In genomic region chr6:131063028-131063763, GRCh38 we compare ENCODE assay signal across 8 cellular contexts. TPM values are rescaled to one million over a fixed set of nuclear protein-coding genes. Genes with fewer than 3 reads are reported as not detected.
DNase-seq lines count a peak whose midpoint lies in the region; ATAC-seq and TF ChIP-seq lines count a peak whose summit lies in the region.

Gene EPB41L2, minus strand, starts transcription at chr6:131063245. Its CDS starts 106,760 bp downstream, at chr6:130956485.

- DNase-seq in AG09319 (ENCODE audit: extremely low read depth, low read depth) (peak; percentile 70), NOMO-1 treated with DMSO at 0.1 percent for 48 hours (lab: John Stamatoyannopoulos, UW; ENCODE audit: unreplicated experiment) (peak; percentile 45), mesothelial cell of epicardium (ENCODE audit: low spot score in 2 of 2, unreplicated experiment in 2 of 2) (peak; percentile 83 to 91)
- DNase-seq in activated CD8-positive, alpha-beta memory T cell treated with anti-CD3 and anti-CD28 coated beads, Interleukin-2, amount 50 U/mL, for 24 hours (ENCODE audit: extremely low read depth), result peak; percentile 25
- peak; percentile 76 to 77 for DNase-seq in stimulated activated CD8-positive, alpha-beta memory T cell treated with anti-CD3 and anti-CD28 coated beads, Interleukin-15, amount 100 ng/mL, for 48 hours (ENCODE audit: low read depth in 2 of 2)

- in situ Hi-C loops in endometrial microvascular endothelial cells (cut with HindIII; ENCODE audit: inconsistent ontology term, low pct_unique_long_range_greater_than_20kb, low sequenced_read_pairs), result no loop called here

- ATAC-seq in GM18907 (IDR thresholded peaks at IDR 0.05; ENCODE audit: unreplicated experiment) (peak; percentile 84), HG03139 (IDR thresholded peaks at IDR 0.05; ENCODE audit: unreplicated experiment) (peak; percentile 64)

- peak within 1 kb of the TSS; percentile 82 for H3K27ac Mint-ChIP-seq in mesothelial cell of epicardium

- peaks cover 14% of the 10 kb centered on the region for H3K27me3 Mint-ChIP-seq in mesothelial cell of epicardium (ENCODE audit: low read depth)

- TF ChIP-seq CTCF in AG09319 (IDR thresholded peaks at IDR 0.05; ENCODE audit: low read depth, low read length) (no peak), mesothelial cell of epicardium (IDR thresholded peaks at IDR 0.05; ENCODE audit: unreplicated experiment) (peak; percentile 27)

- H3K9me3 Mint-ChIP-seq in mesothelial cell of epicardium, result no peaks in the 10 kb centered on the region

- H3K36me3 Mint-ChIP-seq in mesothelial cell of epicardium, result no peaks in the 10 kb centered on the region

- H3K4me3 Mint-ChIP-seq in mesothelial cell of epicardium, result peak within 1 kb of the TSS; percentile 82

- H3K4me1 Mint-ChIP-seq in mesothelial cell of epicardium, result peaks cover 25% of the 10 kb centered on the region

RNA-seq across cellular contexts. Expression of gene EPB41L2, which starts in this region (rescaled TPM):
- total RNA-seq in endometrial microvascular endothelial cells (ENCODE audit: inconsistent ontology term) (50.5 TPM), mesothelial cell of epicardium (62.8 to 67.6 TPM (median 66.3 TPM) in 3 replicates)

Comparison
In these comparisons a context has a peak if more than half of its experiments do, and no peak if none do; other contexts are left out.
1. Peak in every context shown above with its lines: DNase-seq and ATAC-seq.
2. DNase-seq: peak in every context shown above with its lines; median percentile 87 in mesothelial cell of epicardium; 76 in stimulated activated CD8-positive, alpha-beta memory T cell treated with anti-CD3 and anti-CD28 coated beads, Interleukin-15, amount 100 ng/mL, for 48 hours; 70 in AG09319; 45 in NOMO-1 treated with DMSO at 0.1 percent for 48 hours; 25 in activated CD8-positive, alpha-beta memory T cell treated with anti-CD3 and anti-CD28 coated beads, Interleukin-2, amount 50 U/mL, for 24 hours.